12 cellular contexts compared by ENCODE assay signal in the genomic region with DNA sequence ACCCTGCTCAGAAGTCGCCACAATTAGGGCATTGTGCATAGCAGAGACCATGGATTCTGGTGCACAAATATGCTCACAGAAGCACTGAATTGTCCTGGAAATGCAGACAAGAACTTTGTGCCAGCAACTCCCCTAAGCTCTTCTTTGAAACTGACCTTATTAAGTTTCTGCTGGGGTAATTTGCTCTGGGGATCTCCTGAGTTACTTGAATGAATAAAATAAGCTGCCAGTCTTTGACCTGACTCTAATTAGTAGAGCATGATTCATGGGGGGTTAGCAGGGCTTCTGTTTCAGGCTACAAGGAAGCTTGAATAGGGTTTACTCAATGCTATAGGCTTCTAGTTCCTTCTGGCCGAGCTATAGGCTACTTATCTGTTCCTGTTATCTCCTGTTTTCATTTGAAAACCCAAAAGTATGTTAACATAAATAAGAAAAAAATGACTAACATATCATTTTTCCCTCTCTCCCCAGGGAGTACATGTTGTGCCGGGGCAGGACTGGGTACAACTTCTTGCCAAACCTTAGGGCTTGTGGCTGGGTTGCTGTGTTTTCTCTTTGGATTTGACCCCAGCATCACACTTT.
"Had no signal": no experiment of that assay in that cellular context is flagged by ENCODE, and none has a peak within 500 bp of the region (broad histone marks: within the 10 kb centered on the region; RNA-seq: fewer than 3 reads in every experiment).

No MANE protein-coding gene starts in this region.

- DNase-seq: activated naive CD4-positive, alpha-beta T cell treated with anti-CD3 and anti-CD28 coated beads, Interleukin-2, amount 50 U/mL, for 16 hours; activated T-cell treated with anti-CD3 and anti-CD28 coated beads, Interleukin-2, amount 50 U/mL, for 1 hour; amygdala; colonic mucosa; natural killer cell; sigmoid colon; stimulated activated CD4-positive, alpha-beta T cell treated with anti-CD3 and anti-CD28 coated beads, Interleukin-12 subunit alpha, Interleukin-12 subunit beta, amount 100 ng/mL, for 4 hours; stimulated activated naive CD4-positive, alpha-beta T cell treated with Interleukin-2 at 50 U/mL for 16 hours; upper lobe of right lung had no signal

- ATAC-seq: activated CD4-positive, CD25-positive, alpha-beta regulatory T cell treated with anti-CD3 and anti-CD28 coated beads, Interleukin-2, amount 50 U/mL, for 24 hours; natural killer cell; upper lobe of right lung had no signal

- H3K36me3 ChIP-seq: colonic mucosa, sigmoid colon, upper lobe of right lung had no signal

- H3K27me3 ChIP-seq: colonic mucosa, sigmoid colon, upper lobe of right lung had no signal

- H3K4me1 ChIP-seq: colonic mucosa, sigmoid colon, upper lobe of right lung had no signal

- H3K9me3 ChIP-seq: colonic mucosa, sigmoid colon, upper lobe of right lung had no signal

- H3K4me1 Mint-ChIP-seq: natural killer cell had no signal

- H3K4me3 ChIP-seq: colonic mucosa, lung, sigmoid colon, upper lobe of right lung had no signal

- H3K27ac ChIP-seq: colonic mucosa, sigmoid colon, upper lobe of right lung had no signal

- H3K4me3 Mint-ChIP-seq: natural killer cell; T-helper 2 cell treated with Interferon-gamma antibody and Interleukin-4, amounts not matched to agents 5 μg/mL and 100 μg/mL, for 36 hours had no signal

- H3K27ac Mint-ChIP-seq: natural killer cell; T-helper 2 cell treated with Interferon-gamma antibody and Interleukin-4, amounts not matched to agents 5 μg/mL and 100 μg/mL, for 36 hours had no signal
